ENCODE assay signal across 8 cellular contexts in genomic region chr9:94084314-94084713, GRCh38. TPM values are rescaled to one million over a fixed set of nuclear protein-coding genes. Genes with fewer than 3 reads are reported as not detected.
DNase-seq lines count a peak whose midpoint lies in the region; ATAC-seq and TF ChIP-seq lines count a peak whose summit lies in the region.

Gene PTPDC1 (plus strand): TSS chr9:94084464. CDS start chr9:94084531, 67 bp downstream.

- TF ChIP-seq CTCF in MCF 10A (IDR thresholded peaks at IDR 0.05; ENCODE audit: unreplicated experiment) = no peak
- TF ChIP-seq CTCF in GM20000 (IDR thresholded peaks at IDR 0.05; ENCODE audit: extremely low read depth, missing control alignments) = no peak

- peaks cover 11% of the 10 kb centered on the region for H3K36me3 Mint-ChIP-seq in activated CD8-positive, alpha-beta memory T cell treated with anti-CD3 and anti-CD28 coated beads, Interleukin-2, amount 10 ng/mL, durations not matched to agents 7 days and 5 days
- H3K36me3 Mint-ChIP-seq in MCF 10A (ENCODE audit: insufficient read depth, unreplicated experiment) = peaks cover 8% of the 10 kb centered on the region

- H3K27ac Mint-ChIP-seq in activated CD8-positive, alpha-beta memory T cell treated with anti-CD3 and anti-CD28 coated beads, Interleukin-2, amount 10 ng/mL, durations not matched to agents 7 days and 5 days = peak within 1 kb of the TSS; percentile 78
- peak within 1 kb of the TSS; percentile 85 for H3K27ac Mint-ChIP-seq in MCF 10A (ENCODE audit: low read depth, unreplicated experiment)

- ATAC-seq in activated CD8-positive, alpha-beta memory T cell treated with anti-CD3 and anti-CD28 coated beads, Interleukin-2, amount 10 ng/mL, durations not matched to agents 7 days and 5 days = no peak
- ATAC-seq in GM21737 (IDR thresholded peaks at IDR 0.05; ENCODE audit: unreplicated experiment) = no peak
- ATAC-seq in HG03159 (IDR thresholded peaks at IDR 0.05; ENCODE audit: unreplicated experiment) = no peak

- H3K27me3 Mint-ChIP-seq in activated CD8-positive, alpha-beta memory T cell treated with anti-CD3 and anti-CD28 coated beads, Interleukin-2, amount 10 ng/mL, durations not matched to agents 7 days and 5 days = no peaks in the 10 kb centered on the region
- no peaks in the 10 kb centered on the region for H3K27me3 Mint-ChIP-seq in MCF 10A (ENCODE audit: insufficient read depth, unreplicated experiment)

- POLR2A ChIA-PET in MCF 10A (lab: Yijun Ruan, JAX) = interaction anchor here (1.2 to 4.6 kb wide), 5 partner anchors 12 to 84 kb away, joined by 3 to 39 read pairs (median 10); no protein-coding TSS in a partner anchor

- H3K4me3 Mint-ChIP-seq in activated CD8-positive, alpha-beta memory T cell treated with anti-CD3 and anti-CD28 coated beads, Interleukin-2, amount 10 ng/mL, durations not matched to agents 7 days and 5 days = peak within 1 kb of the TSS; percentile 37
- H3K4me3 Mint-ChIP-seq in MCF 10A (ENCODE audit: unreplicated experiment) = peak within 1 kb of the TSS; percentile 47

- H3K4me1 Mint-ChIP-seq in activated CD8-positive, alpha-beta memory T cell treated with anti-CD3 and anti-CD28 coated beads, Interleukin-2, amount 10 ng/mL, durations not matched to agents 7 days and 5 days = peaks cover 39% of the 10 kb centered on the region
- peaks cover 23% of the 10 kb centered on the region for H3K4me1 Mint-ChIP-seq in MCF 10A (ENCODE audit: insufficient read depth, unreplicated experiment)

- BruUV-seq in MCF 10A (replicated peaks; lab: Mats Ljungman, UMichigan) = no TSS peak

- CTCF ChIA-PET in activated CD8-positive, alpha-beta memory T cell treated with anti-CD3 and anti-CD28 coated beads, Interleukin-2, amount 10 ng/mL, durations not matched to agents 7 days and 5 days (lab: Charles Lee) = interaction anchor here (0.8 kb wide), 1 partner anchor 18 kb away, joined by 3 read pairs; no protein-coding TSS in a partner anchor
- CTCF ChIA-PET in MCF 10A (lab: Yijun Ruan, JAX) = interaction anchor here (0.7 to 2.8 kb wide), 4 partner anchors 9 to 454 kb away, joined by 3 to 9 read pairs (median 4); no protein-coding TSS in a partner anchor

- H3K9me3 Mint-ChIP-seq in activated CD8-positive, alpha-beta memory T cell treated with anti-CD3 and anti-CD28 coated beads, Interleukin-2, amount 10 ng/mL, durations not matched to agents 7 days and 5 days (ENCODE audit: low read depth) = no peaks in the 10 kb centered on the region
- H3K9me3 Mint-ChIP-seq in MCF 10A (ENCODE audit: unreplicated experiment) = no peaks in the 10 kb centered on the region

- intact Hi-C loops in MCF 10A (cut with micrococcal nuclease) = loop anchor here (2.0 kb wide), 1 partner anchor 82 kb away; no protein-coding TSS in a partner anchor

- DNase-seq in activated CD8-positive, alpha-beta memory T cell treated with anti-CD3 and anti-CD28 coated beads, Interleukin-2, amount 10 ng/mL, durations not matched to agents 7 days and 5 days = no peak
- no peak for DNase-seq in activated CD8-positive, alpha-beta memory T cell treated with anti-CD3 and anti-CD28 coated beads, Interleukin-2, amount 50 U/mL, for 48 hours
- DNase-seq in MCF 10A (ENCODE audit: unreplicated experiment) = peak; percentile 32
- DNase-seq in iPS-NIHi11 (ENCODE audit: low spot score) = peak; percentile 76
- DNase-seq in ureter (ENCODE audit: low spot score) = no peak
- DNase-seq in GM20000 (ENCODE audit: low spot score) = no peak

RNA-seq across cellular contexts. Expression of gene PTPDC1, which starts in this region (rescaled TPM):
- 1 to 10 TPM; 5.2 to 6.5 TPM for total RNA-seq in activated CD8-positive, alpha-beta memory T cell treated with anti-CD3 and anti-CD28 coated beads, Interleukin-2, amount 10 ng/mL, durations not matched to agents 7 days and 5 days
- 42.2 and 49.9 TPM in 2 replicates for total RNA-seq in MCF 10A (2022)
- total RNA-seq in ureter = 11.5 TPM

Comparison
In these comparisons a context has a peak if more than half of its experiments do, and no peak if none do; other contexts are left out.
1. DNase-seq: peak in MCF 10A (single experiment) and iPS-NIHi11 (single experiment); none in activated CD8-positive, alpha-beta memory T cell treated with anti-CD3 and anti-CD28 coated beads, Interleukin-2, amount 10 ng/mL, durations not matched to agents 7 days and 5 days (single experiment), activated CD8-positive, alpha-beta memory T cell treated with anti-CD3 and anti-CD28 coated beads, Interleukin-2, amount 50 U/mL, for 48 hours (single experiment), ureter (single experiment) and GM20000 (single experiment).